In genomic region chr1:229383188-229383587, GRCh38 we compare ENCODE assay signal across 8 cellular contexts. TPM values are rescaled to one million over a fixed set of nuclear protein-coding genes. Genes with fewer than 3 reads are reported as not detected.
"Had no signal": no experiment of that assay in that cellular context is flagged by ENCODE, and none has a peak within 500 bp of the region (broad histone marks: within the 10 kb centered on the region; RNA-seq: fewer than 3 reads in every experiment).

No MANE protein-coding gene starts in this region.

- H3K36me3 Mint-ChIP-seq: IgD-negative memory B cell had no signal

- H3K27ac ChIP-seq: GM23248 had no signal

- H3K36me3 ChIP-seq: HAP-1 had no signal

- ATAC-seq: HCT116 had no signal

- H2AFZ ChIP-seq: GM23248 had no signal

- H3K4me3 Mint-ChIP-seq: IgD-negative memory B cell had no signal

- FAIRE-seq: HTR-8/SVneo had no signal

- H3K4me3 ChIP-seq: GM23248, HAP-1 had no signal

- H3K9me3 ChIP-seq: HAP-1 had no signal

- H3K9ac ChIP-seq: GM23248 had no signal

- DNase-seq: GM23248, GOT3, H7 had no signal

- H3K27ac Mint-ChIP-seq: IgD-negative memory B cell had no signal

RNA-seq across cellular contexts. Expression of gene ACTA1, which starts 50.7 kb away (rescaled TPM):
- total RNA-seq: H4 had no signal
- polyA plus RNA-seq: GM23248, IgD-negative memory B cell had no signal
